Comparison of ENCODE assay signal across 9 cellular contexts in genomic region chr7:87599336-87599735, GRCh38. TPM values are rescaled to one million over a fixed set of nuclear protein-coding genes. Genes with fewer than 3 reads are reported as not detected.
DNase-seq lines count a peak whose midpoint lies in the region; ATAC-seq, FAIRE-seq and TF ChIP-seq lines count a peak whose summit lies in the region.
"Had no signal": no experiment of that assay in that cellular context is flagged by ENCODE, and none has a peak within 500 bp of the region (broad histone marks: within the 10 kb centered on the region; RNA-seq: fewer than 3 reads in every experiment).

No MANE protein-coding gene starts in this region.

- DNase-seq in BE2C (peak; percentile 64), dorsolateral prefrontal cortex (no peak), WERI-Rb-1 (no peak), HTR-8/SVneo (ENCODE audit: insufficient read length, low spot score) (no peak)
- peak; percentile 45 for DNase-seq in T-helper 2 cell treated with Interferon-gamma antibody and Interleukin-4, amounts not matched to agents 5 μg/mL and 100 μg/mL, for 36 hours (ENCODE audit: low spot score)
- peak; percentile 29 for DNase-seq in stimulated activated CD8-positive, alpha-beta memory T cell treated with anti-CD3 and anti-CD28 coated beads, Interleukin-12 subunit alpha, Interleukin-12 subunit beta, amount 100 ng/mL, for 4 hours (ENCODE audit: low read depth)

- peak overlapping the region; percentile 9 for H3K27ac Mint-ChIP-seq in T-helper 2 cell treated with Interferon-gamma antibody and Interleukin-4, amounts not matched to agents 5 μg/mL and 100 μg/mL, for 36 hours

- no peak for TF ChIP-seq CTCF in BE2C (IDR thresholded peaks at IDR 0.05; ENCODE audit: low read depth, low read length)
- TF ChIP-seq CTCF in dorsolateral prefrontal cortex (IDR thresholded peaks at IDR 0.05 in 54 of 56, conservative IDR thresholded peaks at IDR 0.05 in 2 of 56; ENCODE audit: low read depth in 1 of 56, partially characterized antibody in 56 of 56): no peak
- no peak for TF ChIP-seq CTCF in WERI-Rb-1 (IDR thresholded peaks at IDR 0.05; ENCODE audit: low read depth, low read length)

- no peaks in the 10 kb centered on the region for H3K9me3 Mint-ChIP-seq in T-helper 2 cell treated with Interferon-gamma antibody and Interleukin-4, amounts not matched to agents 5 μg/mL and 100 μg/mL, for 36 hours

- H3K36me3 ChIP-seq in BE2C: peaks cover 9% of the 10 kb centered on the region
- H3K36me3 ChIP-seq in WERI-Rb-1: no peaks in the 10 kb centered on the region

- ATAC-seq in GM19372 (IDR thresholded peaks at IDR 0.05; ENCODE audit: low read depth, unreplicated experiment) (peak; percentile 96), HG03280 (IDR thresholded peaks at IDR 0.05; ENCODE audit: unreplicated experiment) (peak; percentile 95)

- H3K9me3 ChIP-seq in BE2C: no peaks in the 10 kb centered on the region
- no peaks in the 10 kb centered on the region for H3K9me3 ChIP-seq in WERI-Rb-1 (ENCODE audit: severe bottlenecking)

- H3K4me1 ChIP-seq in BE2C: peaks cover 11% of the 10 kb centered on the region

- H3K36me3 Mint-ChIP-seq in T-helper 2 cell treated with Interferon-gamma antibody and Interleukin-4, amounts not matched to agents 5 μg/mL and 100 μg/mL, for 36 hours (ENCODE audit: low read depth): no peaks in the 10 kb centered on the region

- peaks cover 45% of the 10 kb centered on the region for H3K27me3 Mint-ChIP-seq in T-helper 2 cell treated with Interferon-gamma antibody and Interleukin-4, amounts not matched to agents 5 μg/mL and 100 μg/mL, for 36 hours (ENCODE audit: low read depth)

- H3K4me3 ChIP-seq in BE2C (ENCODE audit: low read depth, low read length) (peak overlapping the region; percentile 96), dorsolateral prefrontal cortex (peak overlapping the region in 47 of 59 donors; percentile 6 to 72 (median 59)), WERI-Rb-1 (ENCODE audit: low read depth, low read length) (no peak overlapping the region)
- H3K4me3 ChIP-seq: lung had no signal

- peaks cover 22% of the 10 kb centered on the region for H3K4me1 Mint-ChIP-seq in T-helper 2 cell treated with Interferon-gamma antibody and Interleukin-4, amounts not matched to agents 5 μg/mL and 100 μg/mL, for 36 hours (ENCODE audit: low read depth)

- H3K27me3 ChIP-seq in BE2C: no peaks in the 10 kb centered on the region
- H3K27me3 ChIP-seq in dorsolateral prefrontal cortex: peaks cover 0 to 31% (median 5%) of the 10 kb centered on the region in 45 donors
- no peaks in the 10 kb centered on the region for H3K27me3 ChIP-seq in WERI-Rb-1 (ENCODE audit: insufficient read depth, low read depth, severe bottlenecking)

- FAIRE-seq in HTR-8/SVneo (lab: Jason Lieb, UNC): no peak

- intact Hi-C loops in dorsolateral prefrontal cortex (cut with DNase I): no loop called here

- peak overlapping the region in 4 of 59 donors; percentile 33 to 71 (median 54) for H3K27ac ChIP-seq in dorsolateral prefrontal cortex
- no peak overlapping the region for H3K27ac ChIP-seq in WERI-Rb-1

- peak overlapping the region; percentile 92 for H3K4me3 Mint-ChIP-seq in T-helper 2 cell treated with Interferon-gamma antibody and Interleukin-4, amounts not matched to agents 5 μg/mL and 100 μg/mL, for 36 hours

RNA-seq across cellular contexts. Expression of gene ABCB1, which starts 1.3 kb away (rescaled TPM):
- polyA plus RNA-seq in BE2C (2012; ENCODE audit: insufficient read depth, insufficient read length, low read depth): 87.3 TPM
- total RNA-seq in dorsolateral prefrontal cortex: 10 to 100 TPM in 119 of 120 experiments, 1 to 10 TPM in 1; 8.0 to 92.3 (median 31.9) TPM

RNA-seq across cellular contexts. Expression of gene RUNDC3B, which starts 28.9 kb away (rescaled TPM):
- polyA plus RNA-seq in BE2C (2012; ENCODE audit: insufficient read depth, insufficient read length, low read depth): 1.3 TPM
- total RNA-seq in dorsolateral prefrontal cortex: 10 to 100 TPM; 15.3 to 54.9 (median 31.2) TPM

Comparison
In these comparisons a context has a peak if more than half of its experiments do, and no peak if none do; other contexts are left out.
1. DNase-seq: peak in BE2C (single experiment), T-helper 2 cell treated with Interferon-gamma antibody and Interleukin-4, amounts not matched to agents 5 μg/mL and 100 μg/mL, for 36 hours (single experiment) and stimulated activated CD8-positive, alpha-beta memory T cell treated with anti-CD3 and anti-CD28 coated beads, Interleukin-12 subunit alpha, Interleukin-12 subunit beta, amount 100 ng/mL, for 4 hours (single experiment); none in dorsolateral prefrontal cortex (0 of 10), WERI-Rb-1 (single experiment) and HTR-8/SVneo (single experiment).